8 cellular contexts compared by ENCODE assay signal in the genomic region with DNA sequence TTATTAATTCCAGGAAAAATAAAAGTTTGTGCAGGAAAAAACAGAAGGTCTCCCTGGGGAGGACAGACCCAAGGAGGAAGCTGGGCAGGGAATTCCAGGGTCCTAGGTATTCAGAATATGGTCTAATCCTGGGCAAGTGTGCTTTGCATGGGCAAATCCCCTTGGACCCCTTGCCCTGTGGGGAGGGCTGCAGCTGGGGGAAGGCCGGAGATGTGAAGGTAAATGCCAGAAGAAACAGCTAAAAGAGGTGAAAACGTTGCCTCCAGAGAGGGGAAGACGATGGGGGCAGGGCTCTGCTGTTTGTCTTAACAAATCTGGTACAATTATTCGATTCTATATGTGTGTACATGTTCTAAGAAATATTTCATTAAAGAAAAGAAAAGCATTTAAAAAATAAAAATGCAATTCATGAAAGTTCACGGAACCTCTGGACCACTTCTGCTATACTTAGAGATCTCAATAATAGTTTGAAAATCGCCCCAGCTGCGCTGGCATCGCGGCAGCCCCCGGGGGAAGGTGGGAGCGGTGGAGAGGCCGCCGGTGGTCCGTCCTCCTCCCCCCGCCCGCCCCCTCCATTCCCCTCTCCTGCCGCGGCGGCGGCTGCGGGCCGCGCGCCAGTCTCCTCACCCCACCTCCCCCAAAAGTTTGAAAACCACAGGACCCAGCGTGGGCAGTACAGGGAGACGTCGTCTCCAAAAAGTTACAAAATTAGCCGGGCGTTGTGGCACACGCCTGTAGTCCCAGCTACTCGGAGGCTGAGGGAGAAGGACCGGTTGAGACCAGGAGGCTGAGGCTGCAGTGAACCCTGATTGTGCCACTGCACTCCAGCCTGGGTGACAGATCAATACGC. TPM values are rescaled to one million over a fixed set of nuclear protein-coding genes. Genes with fewer than 3 reads are reported as not detected.
DNase-seq lines count a peak whose midpoint lies in the region; ATAC-seq and TF ChIP-seq lines count a peak whose summit lies in the region.

No MANE protein-coding gene starts in this region.

- POLR2A ChIA-PET in activated naive CD8-positive, alpha-beta T cell treated with anti-CD3 and anti-CD28 coated beads, Interleukin-2, amount 10 ng/mL, durations not matched to agents 7 days and 5 days (lab: Charles Lee), result interaction anchor here (0.5 to 3.2 kb wide), 14 partner anchors 11 to 1736 kb away, joined by 3 to 18 read pairs (median 4); a partner anchor contains a TSS

- no peak for TF ChIP-seq CTCF in 22Rv1 (IDR thresholded peaks at IDR 0.05)
- TF ChIP-seq CTCF in liver (IDR thresholded peaks at IDR 0.05; ENCODE audit: low read depth, low read length, missing input control), result no peak
- TF ChIP-seq CTCF in vagina (IDR thresholded peaks at IDR 0.05), result no peak

- WGBS in liver, result 15% methylated on average over 33 of the region's 33 CpGs

- H3K27ac ChIP-seq in 22Rv1 (peak overlapping the region; percentile 78), liver (ENCODE audit: low read depth in 1 of 2, low read length in 2 of 2) (peak overlapping the region; percentile 84 to 85), vagina (peak overlapping the region; percentile 92)

- DNase-seq in activated naive CD8-positive, alpha-beta T cell treated with anti-CD3 and anti-CD28 coated beads, Interleukin-2, amount 10 ng/mL, durations not matched to agents 7 days and 5 days, result peak; percentile 64
- peak in 1 of 2 donors; percentile 85 for DNase-seq in vagina (ENCODE audit: extremely low spot score in 2 of 2)
- no peak for DNase-seq in NCI-H2196 treated with DMSO at 0.1 percent for 48 hours (lab: John Stamatoyannopoulos, UW; ENCODE audit: unreplicated experiment)
- DNase-seq in NCI-H2107 (lab: John Stamatoyannopoulos, UW), result no peak

- H3K36me3 Mint-ChIP-seq in activated naive CD8-positive, alpha-beta T cell treated with anti-CD3 and anti-CD28 coated beads, Interleukin-2, amount 10 ng/mL, durations not matched to agents 7 days and 5 days, result no peaks in the 10 kb centered on the region

- TF ChIP-seq POLR2A in vagina (IDR thresholded peaks at IDR 0.05), result no peak

- no peaks in the 10 kb centered on the region for H3K27me3 ChIP-seq in liver (ENCODE audit: control insufficient read depth in 4 of 4, insufficient read depth in 4 of 4, low read length in 3 of 4)
- H3K27me3 ChIP-seq in vagina, result no peaks in the 10 kb centered on the region

- no peaks in the 10 kb centered on the region for H3K9me3 Mint-ChIP-seq in activated naive CD8-positive, alpha-beta T cell treated with anti-CD3 and anti-CD28 coated beads, Interleukin-2, amount 10 ng/mL, durations not matched to agents 7 days and 5 days

- intact Hi-C loops in vagina (cut with DNase I), result loop anchor here (5.0 kb wide), 2 partner anchors 55 to 70 kb away; a partner anchor contains a TSS

- TF ChIP-seq RAD21 in liver (IDR thresholded peaks at IDR 0.05), result no peak

- H3K36me3 ChIP-seq in liver (ENCODE audit: control insufficient read depth in 4 of 4, insufficient read depth in 3 of 4, low read depth in 1 of 4, low read length in 3 of 4) (no peaks in the 10 kb centered on the region), vagina (no peaks in the 10 kb centered on the region)

- H3K9me3 ChIP-seq in liver (ENCODE audit: control insufficient read depth in 4 of 4, low read length in 3 of 4), result no peaks in the 10 kb centered on the region
- no peaks in the 10 kb centered on the region for H3K9me3 ChIP-seq in vagina

- H3K4me1 Mint-ChIP-seq in activated naive CD8-positive, alpha-beta T cell treated with anti-CD3 and anti-CD28 coated beads, Interleukin-2, amount 10 ng/mL, durations not matched to agents 7 days and 5 days, result peaks cover 23% of the 10 kb centered on the region

- peak overlapping the region; percentile 55 to 82 (median 60) for H3K4me3 ChIP-seq in liver (ENCODE audit: low read depth in 1 of 3, low read length in 3 of 3)
- peak overlapping the region; percentile 59 to 65 for H3K4me3 ChIP-seq in vagina

- H3K9ac ChIP-seq in liver (ENCODE audit: low read depth in 1 of 2, low read length in 2 of 2), result peak overlapping the region; percentile 79 to 86

- peak overlapping the region; percentile 85 for H3K4me3 Mint-ChIP-seq in activated naive CD8-positive, alpha-beta T cell treated with anti-CD3 and anti-CD28 coated beads, Interleukin-2, amount 10 ng/mL, durations not matched to agents 7 days and 5 days

- H3K27ac Mint-ChIP-seq in activated naive CD8-positive, alpha-beta T cell treated with anti-CD3 and anti-CD28 coated beads, Interleukin-2, amount 10 ng/mL, durations not matched to agents 7 days and 5 days, result peak overlapping the region; percentile 82

- H3K27me3 Mint-ChIP-seq in activated naive CD8-positive, alpha-beta T cell treated with anti-CD3 and anti-CD28 coated beads, Interleukin-2, amount 10 ng/mL, durations not matched to agents 7 days and 5 days, result peaks cover 36% of the 10 kb centered on the region

- ATAC-seq in GM21723 (IDR thresholded peaks at IDR 0.05; ENCODE audit: unreplicated experiment) (peak; percentile 23), HG02981 (IDR thresholded peaks at IDR 0.05; ENCODE audit: unreplicated experiment) (no peak)
- ATAC-seq in activated naive CD8-positive, alpha-beta T cell treated with anti-CD3 and anti-CD28 coated beads, Interleukin-2, amount 10 ng/mL, durations not matched to agents 7 days and 5 days (ENCODE audit: low read depth), result peak; percentile 40

- peaks cover 0 to 13% (median 8%) of the 10 kb centered on the region in 4 donors for H3K4me1 ChIP-seq in liver (ENCODE audit: control insufficient read depth in 4 of 4, insufficient read depth in 4 of 4, low read length in 3 of 4)
- H3K4me1 ChIP-seq in vagina, result peaks cover 26% of the 10 kb centered on the region

TF ChIP-seq in liver, 16 proteins besides CTCF, POLR2A, EP300 and RAD21 (continues in another document):
- TF ChIP-seq FOXA1 (IDR thresholded peaks at IDR 0.05) (no peak), NR2F2 (IDR thresholded peaks at IDR 0.05) (no peak), GABPA (IDR thresholded peaks at IDR 0.05 in 1 of 2, conservative IDR thresholded peaks at IDR 0.05 in 1 of 2) (no peak), HNF4G (IDR thresholded peaks at IDR 0.05) (no peak), JUND (IDR thresholded peaks at IDR 0.05) (no peak), YY1 (IDR thresholded peaks at IDR 0.05) (no peak), FOXA2 (IDR thresholded peaks at IDR 0.05) (no peak), TAF1 (conservative IDR thresholded peaks at IDR 0.05) (no peak), HNF4A (conservative IDR thresholded peaks at IDR 0.05) (no peak), RXRA (IDR thresholded peaks at IDR 0.05) (no peak)
- TF ChIP-seq, protein P1, sequence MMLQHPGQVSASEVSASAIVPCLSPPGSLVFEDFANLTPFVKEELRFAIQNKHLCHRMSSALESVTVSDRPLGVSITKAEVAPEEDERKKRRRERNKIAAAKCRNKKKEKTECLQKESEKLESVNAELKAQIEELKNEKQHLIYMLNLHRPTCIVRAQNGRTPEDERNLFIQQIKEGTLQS (IDR thresholded peaks at IDR 0.05), result no peak
- TF ChIP-seq, protein P2, sequence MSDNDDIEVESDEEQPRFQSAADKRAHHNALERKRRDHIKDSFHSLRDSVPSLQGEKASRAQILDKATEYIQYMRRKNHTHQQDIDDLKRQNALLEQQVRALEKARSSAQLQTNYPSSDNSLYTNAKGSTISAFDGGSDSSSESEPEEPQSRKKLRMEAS (IDR thresholded peaks at IDR 0.05), result no peak
- TF ChIP-seq, protein P3, sequence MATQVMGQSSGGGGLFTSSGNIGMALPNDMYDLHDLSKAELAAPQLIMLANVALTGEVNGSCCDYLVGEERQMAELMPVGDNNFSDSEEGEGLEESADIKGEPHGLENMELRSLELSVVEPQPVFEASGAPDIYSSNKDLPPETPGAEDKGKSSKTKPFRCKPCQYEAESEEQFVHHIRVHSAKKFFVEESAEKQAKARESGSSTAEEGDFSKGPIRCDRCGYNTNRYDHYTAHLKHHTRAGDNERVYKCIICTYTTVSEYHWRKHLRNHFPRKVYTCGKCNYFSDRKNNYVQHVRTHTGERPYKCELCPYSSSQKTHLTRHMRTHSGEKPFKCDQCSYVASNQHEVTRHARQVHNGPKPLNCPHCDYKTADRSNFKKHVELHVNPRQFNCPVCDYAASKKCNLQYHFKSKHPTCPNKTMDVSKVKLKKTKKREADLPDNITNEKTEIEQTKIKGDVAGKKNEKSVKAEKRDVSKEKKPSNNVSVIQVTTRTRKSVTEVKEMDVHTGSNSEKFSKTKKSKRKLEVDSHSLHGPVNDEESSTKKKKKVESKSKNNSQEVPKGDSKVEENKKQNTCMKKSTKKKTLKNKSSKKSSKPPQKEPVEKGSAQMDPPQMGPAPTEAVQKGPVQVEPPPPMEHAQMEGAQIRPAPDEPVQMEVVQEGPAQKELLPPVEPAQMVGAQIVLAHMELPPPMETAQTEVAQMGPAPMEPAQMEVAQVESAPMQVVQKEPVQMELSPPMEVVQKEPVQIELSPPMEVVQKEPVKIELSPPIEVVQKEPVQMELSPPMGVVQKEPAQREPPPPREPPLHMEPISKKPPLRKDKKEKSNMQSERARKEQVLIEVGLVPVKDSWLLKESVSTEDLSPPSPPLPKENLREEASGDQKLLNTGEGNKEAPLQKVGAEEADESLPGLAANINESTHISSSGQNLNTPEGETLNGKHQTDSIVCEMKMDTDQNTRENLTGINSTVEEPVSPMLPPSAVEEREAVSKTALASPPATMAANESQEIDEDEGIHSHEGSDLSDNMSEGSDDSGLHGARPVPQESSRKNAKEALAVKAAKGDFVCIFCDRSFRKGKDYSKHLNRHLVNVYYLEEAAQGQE (IDR thresholded peaks at IDR 0.05), result no peak

RNA-seq across cellular contexts. Expression of a gene that starts 1.5 kb away (rescaled TPM):
- 10 to 100 TPM; 16.5 to 18.0 TPM for total RNA-seq in activated naive CD8-positive, alpha-beta T cell treated with anti-CD3 and anti-CD28 coated beads, Interleukin-2, amount 10 ng/mL, durations not matched to agents 7 days and 5 days
- 1 to 10 TPM; 2.4 to 4.8 TPM for total RNA-seq in liver
- polyA plus RNA-seq in liver, result 1 to 10 TPM; 3.4 to 4.3 TPM
- 22.1 TPM for total RNA-seq in vagina

RNA-seq across cellular contexts. Expression of a gene that starts 16.4 kb away (rescaled TPM):
- total RNA-seq in activated naive CD8-positive, alpha-beta T cell treated with anti-CD3 and anti-CD28 coated beads, Interleukin-2, amount 10 ng/mL, durations not matched to agents 7 days and 5 days, result under 1 TPM; 0.11 to 0.20 TPM
- under 1 TPM; 0.19 to 0.84 TPM for total RNA-seq in liver
- under 1 TPM; 0.33 to 0.51 TPM for polyA plus RNA-seq in liver
- total RNA-seq in vagina, result not detected

RNA-seq across cellular contexts. Expression of a gene that starts 53.9 kb away (rescaled TPM):
- 10 to 100 TPM; 83.8 to 83.9 TPM for total RNA-seq in activated naive CD8-positive, alpha-beta T cell treated with anti-CD3 and anti-CD28 coated beads, Interleukin-2, amount 10 ng/mL, durations not matched to agents 7 days and 5 days
- 10 to 100 TPM; 24.8 to 33.1 TPM for total RNA-seq in liver
- polyA plus RNA-seq in liver, result 10 to 100 TPM; 20.0 to 27.4 TPM
- 40.8 TPM for total RNA-seq in vagina
